Comparison of ENCODE assay signal across 18 cellular contexts in genomic region chr1:110171134-110171733, GRCh38. TPM values are rescaled to one million over a fixed set of nuclear protein-coding genes. Genes with fewer than 3 reads are reported as not detected.
DNase-seq lines count a peak whose midpoint lies in the region; ATAC-seq, FAIRE-seq and TF ChIP-seq lines count a peak whose summit lies in the region.
"Had no signal": no experiment of that assay in that cellular context is flagged by ENCODE, and none has a peak within 500 bp of the region (broad histone marks: within the 10 kb centered on the region; RNA-seq: fewer than 3 reads in every experiment).

No MANE protein-coding gene starts in this region.

- H3K36me3 Mint-ChIP-seq in brain, result no peaks in the 10 kb centered on the region
- H3K36me3 Mint-ChIP-seq in activated CD8-positive, alpha-beta T cell treated with anti-CD3 and anti-CD28 coated beads, Interleukin-2, amount 10 ng/mL, durations not matched to agents 7 days and 5 days (ENCODE audit: low read depth), result no peaks in the 10 kb centered on the region
- H3K36me3 Mint-ChIP-seq: activated naive CD4-positive, alpha-beta T cell treated with anti-CD3 and anti-CD28 coated beads, Interleukin-2, amount 50 U/mL, for 72 hours; naive B cell had no signal

- H3K36me3 ChIP-seq in HEK293 (ENCODE audit: control insufficient read depth in 2 of 2, insufficient read depth in 1 of 2, low read length in 2 of 2), result no peaks in the 10 kb centered on the region

- no peak overlapping the region for H3K27ac ChIP-seq in HEK293 (ENCODE audit: extremely low read depth, low read depth, low read length)
- H3K27ac ChIP-seq: psoas muscle, RWPE1 had no signal

- no peaks in the 10 kb centered on the region for H3K9me3 ChIP-seq in HEK293 (ENCODE audit: control insufficient read depth, insufficient read depth, low read depth, low read length)
- H3K9me3 ChIP-seq: psoas muscle had no signal

- DNase-seq in NCI-H446 (lab: John Stamatoyannopoulos, UW) (peak; percentile 96 to 97), retina (peak; percentile 74), frontal cortex (ENCODE audit: low spot score in 2 of 2) (no peak), OCI-M2 (lab: John Stamatoyannopoulos, UW; ENCODE audit: unreplicated experiment) (no peak)
- DNase-seq in activated CD8-positive, alpha-beta T cell treated with anti-CD3 and anti-CD28 coated beads, Interleukin-2, amount 10 ng/mL, durations not matched to agents 7 days and 5 days, result no peak
- DNase-seq: activated CD4-positive, alpha-beta T cell treated with anti-CD3 and anti-CD28 coated beads for 4 hours; activated T-cell treated with anti-CD3 and anti-CD28 coated beads for 4 hours; AML-193; DMS153; left ventricle myocardium superior; naive B cell; NCI-H526 treated with DMSO at 0.1 percent for 48 hours; psoas muscle; T-helper 2 cell had no signal

- peaks cover 60% of the 10 kb centered on the region for H3K4me1 Mint-ChIP-seq in brain
- no peaks in the 10 kb centered on the region for H3K4me1 Mint-ChIP-seq in activated CD8-positive, alpha-beta T cell treated with anti-CD3 and anti-CD28 coated beads, Interleukin-2, amount 10 ng/mL, durations not matched to agents 7 days and 5 days (ENCODE audit: low read depth)
- H3K4me1 Mint-ChIP-seq: naive B cell had no signal

- H3K4me1 ChIP-seq in HEK293 (ENCODE audit: control insufficient read depth, insufficient read depth, low read length), result no peaks in the 10 kb centered on the region; the same call in 1 of the 2 replicates
- H3K4me1 ChIP-seq: psoas muscle had no signal

- peaks cover 6% of the 10 kb centered on the region for H3K27me3 Mint-ChIP-seq in brain
- peaks cover 4% of the 10 kb centered on the region for H3K27me3 Mint-ChIP-seq in activated CD8-positive, alpha-beta T cell treated with anti-CD3 and anti-CD28 coated beads, Interleukin-2, amount 10 ng/mL, durations not matched to agents 7 days and 5 days (ENCODE audit: low read depth)

- POLR2A ChIA-PET in HEK293 (lab: Yijun Ruan, JAX), result no interaction called here
- POLR2A ChIA-PET in activated CD8-positive, alpha-beta T cell treated with anti-CD3 and anti-CD28 coated beads, Interleukin-2, amount 10 ng/mL, durations not matched to agents 7 days and 5 days (lab: Charles Lee), result no interaction called here

- CTCF ChIA-PET in HEK293 (lab: Yijun Ruan, JAX), result interaction anchor here (1.1 to 1.5 kb wide), 2 partner anchors 19 to 26 kb away, joined by 3 to 7 read pairs; no protein-coding TSS in a partner anchor
- CTCF ChIA-PET in activated CD8-positive, alpha-beta T cell treated with anti-CD3 and anti-CD28 coated beads, Interleukin-2, amount 10 ng/mL, durations not matched to agents 7 days and 5 days (lab: Charles Lee), result no interaction called here

- peak overlapping the region in 3 of 5 experiments; percentile 18 to 63 (median 20) for H3K4me3 Mint-ChIP-seq in brain
- no peak overlapping the region for H3K4me3 Mint-ChIP-seq in activated CD8-positive, alpha-beta T cell treated with anti-CD3 and anti-CD28 coated beads, Interleukin-2, amount 10 ng/mL, durations not matched to agents 7 days and 5 days
- H3K4me3 Mint-ChIP-seq: naive B cell had no signal

- TF ChIP-seq CTCF in HEK293 (tag by site-specific recombination; IDR thresholded peaks at IDR 0.05) (no peak), brain (conservative IDR thresholded peaks at IDR 0.05) (no peak)

- no peak for ATAC-seq in activated CD8-positive, alpha-beta T cell treated with anti-CD3 and anti-CD28 coated beads, Interleukin-2, amount 10 ng/mL, durations not matched to agents 7 days and 5 days
- ATAC-seq: activated naive CD4-positive, alpha-beta T cell treated with anti-CD3 and anti-CD28 coated beads, Interleukin-2, amount 50 U/mL, for 72 hours; left ventricle myocardium superior; psoas muscle had no signal

- no peak for FAIRE-seq in frontal cortex (lab: Jason Lieb, UNC)

- no peak overlapping the region for H3K4me3 ChIP-seq in HEK293 (ENCODE audit: low read depth, low read length)
- H3K4me3 ChIP-seq: psoas muscle had no signal

- no peaks in the 10 kb centered on the region for H3K9me3 Mint-ChIP-seq in brain
- H3K9me3 Mint-ChIP-seq in activated CD8-positive, alpha-beta T cell treated with anti-CD3 and anti-CD28 coated beads, Interleukin-2, amount 10 ng/mL, durations not matched to agents 7 days and 5 days (ENCODE audit: insufficient read depth), result no peaks in the 10 kb centered on the region
- H3K9me3 Mint-ChIP-seq: activated naive CD4-positive, alpha-beta T cell treated with anti-CD3 and anti-CD28 coated beads, Interleukin-2, amount 50 U/mL, for 72 hours; naive B cell had no signal

- peak overlapping the region; percentile 68 to 97 (median 82) for H3K27ac Mint-ChIP-seq in brain
- H3K27ac Mint-ChIP-seq in activated CD8-positive, alpha-beta T cell treated with anti-CD3 and anti-CD28 coated beads, Interleukin-2, amount 10 ng/mL, durations not matched to agents 7 days and 5 days, result no peak overlapping the region
- H3K27ac Mint-ChIP-seq: activated naive CD4-positive, alpha-beta T cell treated with anti-CD3 and anti-CD28 coated beads, Interleukin-2, amount 50 U/mL, for 72 hours; naive B cell had no signal

TF ChIP-seq in HEK293, 187 proteins besides CTCF, POLR2A, EP300 and RAD21:
- TF ChIP-seq ZNF341 (tag by site-specific recombination; IDR thresholded peaks at IDR 0.05; ENCODE audit: low read depth) (peak; percentile 32; the same call in 1 of the 2 replicates), ZNF707 (tag by site-specific recombination; IDR thresholded peaks at IDR 0.05) (no peak)

RNA-seq across cellular contexts. Expression of gene SLC6A17, which starts 20.9 kb away (rescaled TPM):
- 32.8 TPM for polyA plus RNA-seq in brain (ENCODE audit: insufficient read depth, low read depth, low replicate concordance)
- total RNA-seq in frontal cortex, result 16.7 TPM
- total RNA-seq in activated CD8-positive, alpha-beta T cell treated with anti-CD3 and anti-CD28 coated beads, Interleukin-2, amount 10 ng/mL, durations not matched to agents 7 days and 5 days, result not detected
- total RNA-seq: left ventricle myocardium superior had no signal

RNA-seq across cellular contexts. Expression of gene KCNC4, which starts 38.9 kb away (rescaled TPM):
- polyA plus RNA-seq in brain (ENCODE audit: insufficient read depth, low read depth, low replicate concordance), result 7.4 TPM
- total RNA-seq in frontal cortex, result 2.4 TPM
- total RNA-seq in activated CD8-positive, alpha-beta T cell treated with anti-CD3 and anti-CD28 coated beads, Interleukin-2, amount 10 ng/mL, durations not matched to agents 7 days and 5 days, result 1 to 10 TPM; 7.5 to 8.3 TPM

RNA-seq across cellular contexts. Expression of gene UBL4B, which starts 59.0 kb away (rescaled TPM):
- 4.9 TPM for polyA plus RNA-seq in brain (ENCODE audit: insufficient read depth, low read depth, low replicate concordance)
- total RNA-seq in frontal cortex, result 0.41 TPM
- not detected for total RNA-seq in activated CD8-positive, alpha-beta T cell treated with anti-CD3 and anti-CD28 coated beads, Interleukin-2, amount 10 ng/mL, durations not matched to agents 7 days and 5 days
- total RNA-seq: activated naive CD4-positive, alpha-beta T cell treated with anti-CD3 and anti-CD28 coated beads, Interleukin-2, amount 50 U/mL, for 72 hours; left ventricle myocardium superior had no signal

Comparison
In these comparisons a context has a peak if more than half of its experiments do, and no peak if none do; other contexts are left out.
1. DNase-seq: peak in NCI-H446 (2 of 2) and retina (single experiment); none in frontal cortex (0 of 2), OCI-M2 (single experiment) and activated CD8-positive, alpha-beta T cell treated with anti-CD3 and anti-CD28 coated beads, Interleukin-2, amount 10 ng/mL, durations not matched to agents 7 days and 5 days (single experiment).
2. RNA of gene SLC6A17, which starts 20.9 kb away (total RNA-seq): 16.7 TPM in frontal cortex (single experiment); not detected in activated CD8-positive, alpha-beta T cell treated with anti-CD3 and anti-CD28 coated beads, Interleukin-2, amount 10 ng/mL, durations not matched to agents 7 days and 5 days; every median in the first group is over 10 times any median in the second.